In the genomic region with DNA sequence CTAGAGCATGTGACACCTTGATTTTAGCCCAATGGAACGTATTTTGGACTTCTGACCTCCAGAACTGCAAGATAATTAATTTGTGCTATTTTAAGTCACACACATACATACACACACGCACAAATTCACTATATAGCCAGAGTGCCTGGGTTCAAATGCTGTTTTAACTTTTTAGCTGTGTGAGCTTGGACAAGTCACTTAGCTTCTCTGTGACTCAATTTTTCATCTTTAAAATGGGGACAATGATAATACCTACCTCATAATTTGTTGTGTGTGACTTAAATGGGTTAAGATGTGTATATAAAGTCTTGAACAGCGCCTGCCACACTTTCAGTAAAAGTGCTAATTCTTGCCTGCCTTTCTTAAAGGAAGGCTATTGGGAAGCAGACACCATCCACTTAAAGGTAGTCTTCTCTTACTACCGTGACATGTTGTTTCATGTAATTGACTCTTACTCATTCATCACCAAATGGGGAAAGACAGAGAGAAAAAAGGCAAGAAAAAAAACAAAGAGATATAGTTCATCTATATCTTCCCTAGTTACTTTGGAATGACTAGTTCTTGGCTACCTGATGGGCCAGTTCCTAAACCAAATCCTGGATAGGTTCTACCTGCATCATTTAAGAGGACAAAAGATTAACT, we compare ENCODE assay signal across 28 cellular contexts. TPM values are rescaled to one million over a fixed set of nuclear protein-coding genes. Genes with fewer than 3 reads are reported as not detected.
DNase-seq lines count a peak whose midpoint lies in the region; ATAC-seq, FAIRE-seq and TF ChIP-seq lines count a peak whose summit lies in the region.
"Had no signal": no experiment of that assay in that cellular context is flagged by ENCODE, and none has a peak within 500 bp of the region (broad histone marks: within the 10 kb centered on the region; RNA-seq: fewer than 3 reads in every experiment).

No MANE protein-coding gene starts in this region.

- TF ChIP-seq EP300 in H1 (IDR thresholded peaks at IDR 0.05; ENCODE audit: borderline replicate concordance in 1 of 2, low read depth in 2 of 2, low read length in 2 of 2): no peak

- peaks cover 0 to 2% of the 10 kb centered on the region in 2 experiments; a peak in 2 of 4 replicates for H3K79me2 ChIP-seq in H1 (ENCODE audit: control insufficient read depth in 1 of 2, insufficient read depth in 2 of 2, low read length in 2 of 2)

- peaks cover 2% of the 10 kb centered on the region; the same call in 1 of the 2 replicates for H3K23me2 ChIP-seq in H1 (ENCODE audit: low read depth, low read length)

- no peak overlapping the region for H2AK5ac ChIP-seq in H1 (ENCODE audit: low read depth, low read length)

- no peak overlapping the region for H2AFZ ChIP-seq in H1 (ENCODE audit: low read length)

- TF ChIP-seq POLR2A in H1 (IDR thresholded peaks at IDR 0.05; ENCODE audit: control extremely low read depth in 1 of 2, low read depth in 2 of 2, low read length in 2 of 2): no peak

- H2BK15ac ChIP-seq in H1 (ENCODE audit: low read length): no peak overlapping the region

- H3K4me1 ChIP-seq in H1 (replicated peaks in 1 of 4; ENCODE audit: control insufficient read depth in 3 of 4, insufficient read depth in 4 of 4, low read length in 3 of 4): peaks cover 9 to 29% (median 19%) of the 10 kb centered on the region in 4 experiments

- no peaks in the 10 kb centered on the region for H3K79me1 ChIP-seq in H1 (ENCODE audit: low read depth, low read length)

- H3K4me2 ChIP-seq in H1 (ENCODE audit: insufficient read depth in 1 of 2, low read depth in 2 of 2, low read length in 2 of 2): no peak overlapping the region
- H3K4me2 ChIP-seq: BLaER1 had no signal

- no peak overlapping the region for H4K5ac ChIP-seq in H1 (ENCODE audit: insufficient read length, low read depth, low read length)

- H4K20me1 ChIP-seq in H1 (replicated peaks in 1 of 2; ENCODE audit: control insufficient read depth in 1 of 2, insufficient read depth in 2 of 2, low read length in 2 of 2): no peaks in the 10 kb centered on the region
- H4K20me1 ChIP-seq: BLaER1 had no signal

- POLR2A ChIA-PET in H1 (lab: Charles Lee; ENCODE audit: partially characterized antibody): no interaction called here

- peak in 1 of 2 donors; percentile 16 for ATAC-seq in activated naive CD4-positive, alpha-beta T cell treated with anti-CD3 and anti-CD28 coated beads, Interleukin-2, amount 50 U/mL, for 72 hours
- no peak for ATAC-seq in HG03108 (IDR thresholded peaks at IDR 0.05; ENCODE audit: unreplicated experiment)
- ATAC-seq: stimulated activated naive B cell treated with anti-CD40 and anti-IgM and Interleukin-4, amounts not matched to agents 10 μg/mL and 1 μg/mL and 100 μg/mL, for 72 hours had no signal

- peaks cover 41 to 73% of the 10 kb centered on the region in 2 donors for H3K36me3 Mint-ChIP-seq in activated naive CD4-positive, alpha-beta T cell treated with anti-CD3 and anti-CD28 coated beads, Interleukin-2, amount 50 U/mL, for 72 hours
- peaks cover 46% of the 10 kb centered on the region for H3K36me3 Mint-ChIP-seq in nephron progenitor cell (ENCODE audit: low read depth)

- no peak overlapping the region for H4K8ac ChIP-seq in H1 (ENCODE audit: extremely low read depth, insufficient read depth, low read length)

- H3K4me3 Mint-ChIP-seq in nephron progenitor cell: no peak overlapping the region
- H3K4me3 Mint-ChIP-seq: activated CD4-positive, alpha-beta T cell treated with anti-CD3 and anti-CD28 coated beads, Interleukin-2, amount 10 ng/mL, durations not matched to agents 24 days and 14 days; nephron; stimulated activated naive B cell treated with anti-CD40 and anti-IgM and Interleukin-4, amounts not matched to agents 10 μg/mL and 1 μg/mL and 100 μg/mL, for 72 hours had no signal

- no peak for DNase-seq in activated naive CD4-positive, alpha-beta T cell treated with anti-CD3 and anti-CD28 coated beads, Interleukin-2, amount 50 U/mL, for 72 hours (ENCODE audit: low spot score in 2 of 2)
- DNase-seq in activated naive CD4-positive, alpha-beta T cell treated with Interleukin-2 at 50 U/mL for 16 hours: no peak
- DNase-seq in SK-N-MC (ENCODE audit: low read depth, low spot score) (no peak), H1 (ENCODE audit: low read depth in 1 of 2, low spot score in 2 of 2) (no peak), nephron progenitor cell (no peak), foreskin fibroblast (no peak), HTR-8/SVneo (ENCODE audit: insufficient read length, low spot score) (no peak)
- DNase-seq: activated CD4-positive, alpha-beta T cell treated with anti-CD3 and anti-CD28 coated beads, Interleukin-2, amount 10 ng/mL, durations not matched to agents 24 days and 14 days; cerebellar nuclear complex; DND-41; esophagus squamous epithelium; GF-D8; midbrain; NCI-H1092 treated with DMSO at 0.1 percent for 48 hours; NCI-H187; NCI-H510A; retina; stimulated activated naive B cell treated with anti-CD40 and anti-IgM and Interleukin-4, amounts not matched to agents 10 μg/mL and 1 μg/mL and 100 μg/mL, for 72 hours; SW 1271; T-helper 9 cell; upper lobe of left lung had no signal

- H3K27me3 Mint-ChIP-seq in nephron progenitor cell (ENCODE audit: low read depth, poor library complexity): no peaks in the 10 kb centered on the region
- H3K27me3 Mint-ChIP-seq: activated CD4-positive, alpha-beta T cell treated with anti-CD3 and anti-CD28 coated beads, Interleukin-2, amount 10 ng/mL, durations not matched to agents 24 days and 14 days; stimulated activated naive B cell treated with anti-CD40 and anti-IgM and Interleukin-4, amounts not matched to agents 10 μg/mL and 1 μg/mL and 100 μg/mL, for 72 hours had no signal

- TF ChIP-seq CTCF in H1 (IDR thresholded peaks at IDR 0.05; ENCODE audit: control extremely low read depth in 1 of 3, insufficient read depth in 1 of 3, low read depth in 1 of 3, low read length in 3 of 3) (no peak), nephron progenitor cell (IDR thresholded peaks at IDR 0.05) (no peak), foreskin fibroblast (IDR thresholded peaks at IDR 0.05; ENCODE audit: low read depth, low read length) (no peak)

- 95% methylated on average over 4 of the region's 4 CpGs; no CpG with 5 or more reads in 1 of the 2 experiments for WGBS in H1 (ENCODE audit: extremely low coverage in 1 of 2, insufficient coverage in 1 of 2, insufficient read length in 1 of 2, insufficient replicate concordance in 2 of 2, low coverage in 1 of 2, low lambda C conversion rate in 2 of 2, missing lambda C conversion rate in 1 of 2), 2 experiments

- FAIRE-seq in H1 (lab: Jason Lieb, UNC): no peak
- no peak for FAIRE-seq in HTR-8/SVneo (lab: Jason Lieb, UNC)
- FAIRE-seq: frontal cortex had no signal

- H3K4ac ChIP-seq in H1 (replicated peaks; ENCODE audit: insufficient read length, low read depth, low read length): no peak overlapping the region

- H3K4me3 ChIP-seq in SK-N-MC (no peak overlapping the region), H1 (ENCODE audit: extremely low read depth in 1 of 4, insufficient read depth in 2 of 4, low read depth in 3 of 4, low read length in 4 of 4) (no peak overlapping the region), foreskin fibroblast (ENCODE audit: low read depth in 1 of 2, low read length in 2 of 2) (no peak overlapping the region)
- H3K4me3 ChIP-seq: BLaER1, esophagus squamous epithelium, suprapubic skin, upper lobe of left lung had no signal

- H3K14ac ChIP-seq in H1 (ENCODE audit: insufficient read length): no peak overlapping the region

- H3K9ac ChIP-seq in SK-N-MC (ENCODE audit: insufficient read length): no peak overlapping the region
- no peak overlapping the region for H3K9ac ChIP-seq in H1 (replicated peaks in 1 of 4; ENCODE audit: extremely low read depth in 1 of 4, low read depth in 3 of 4, low read length in 3 of 4)
- H3K9ac ChIP-seq: BLaER1 had no signal

- H3K56ac ChIP-seq in H1 (replicated peaks; ENCODE audit: insufficient read length, low read depth, low read length): no peak overlapping the region

- 0 out of 2 replicates have a peak overlapping the region, but pooled peaks have one; percentile 63 for H2BK12ac ChIP-seq in H1 (ENCODE audit: low read depth, low read length)

- H2BK120ac ChIP-seq in H1 (replicated peaks; ENCODE audit: low read depth, low read length): no peak overlapping the region

- H3K9me3 Mint-ChIP-seq in activated naive CD4-positive, alpha-beta T cell treated with anti-CD3 and anti-CD28 coated beads, Interleukin-2, amount 50 U/mL, for 72 hours: peaks cover 16 to 47% of the 10 kb centered on the region in 2 donors
- H3K9me3 Mint-ChIP-seq in nephron progenitor cell: peaks cover 20% of the 10 kb centered on the region

- H3K36me3 ChIP-seq in SK-N-MC (ENCODE audit: insufficient read depth, low read length): peaks cover 11% of the 10 kb centered on the region
- H3K36me3 ChIP-seq in H1 (ENCODE audit: control insufficient read depth in 2 of 4, insufficient read depth in 4 of 4, low read length in 3 of 4): peaks cover 0 to 6% (median 1%) of the 10 kb centered on the region in 4 experiments; a peak in 3 of 8 replicates

- no peak for TF ChIP-seq RAD21 in H1 (IDR thresholded peaks at IDR 0.05 in 1 of 2, conservative IDR thresholded peaks at IDR 0.05 in 1 of 2; ENCODE audit: low read depth in 2 of 2, low read length in 2 of 2)

- H3K27ac ChIP-seq in SK-N-MC (peak overlapping the region; percentile 99), H1 (ENCODE audit: low read depth, low read length) (no peak overlapping the region)
- H3K27ac ChIP-seq: BLaER1, suprapubic skin, VCaP had no signal

- no peak overlapping the region for H2BK20ac ChIP-seq in H1 (ENCODE audit: low read length)

- H3K9me3 ChIP-seq in SK-N-MC (ENCODE audit: low read depth, low read length): no peaks in the 10 kb centered on the region
- H3K9me3 ChIP-seq in H1 (ENCODE audit: insufficient read depth in 2 of 2, low read depth in 1 of 2, low read length in 1 of 2): no peaks in the 10 kb centered on the region
- H3K9me3 ChIP-seq: esophagus squamous epithelium, suprapubic skin, upper lobe of left lung had no signal

- CTCF ChIA-PET in H1 (lab: Charles Lee; ENCODE audit: partially characterized antibody): no interaction called here

- H3K27me3 ChIP-seq in H1 (replicated peaks in 1 of 4; ENCODE audit: control insufficient read depth in 3 of 4, extremely low read depth in 1 of 4, insufficient read depth in 3 of 4, low read length in 3 of 4): no peaks in the 10 kb centered on the region
- H3K27me3 ChIP-seq: BLaER1, esophagus squamous epithelium, suprapubic skin, upper lobe of left lung had no signal

- H3K23ac ChIP-seq in H1 (ENCODE audit: insufficient read length): no peak overlapping the region

- H3K4me1 Mint-ChIP-seq in nephron progenitor cell: peaks cover 41% of the 10 kb centered on the region

- H2BK5ac ChIP-seq in H1 (ENCODE audit: low read depth, low read length): 0 out of 2 replicates have a peak overlapping the region, but pooled peaks have one; percentile 7

- H3K18ac ChIP-seq in H1 (ENCODE audit: extremely low read depth, low read length): no peak overlapping the region

- H4K91ac ChIP-seq in H1 (replicated peaks; ENCODE audit: insufficient read length, low read length): no peak overlapping the region

- H3K27ac Mint-ChIP-seq in activated naive CD4-positive, alpha-beta T cell treated with anti-CD3 and anti-CD28 coated beads, Interleukin-2, amount 50 U/mL, for 72 hours: peak overlapping the region; percentile 25 to 89
- peak overlapping the region; percentile 38 for H3K27ac Mint-ChIP-seq in nephron progenitor cell
- H3K27ac Mint-ChIP-seq: activated T-helper 2 cell treated with anti-CD3 and anti-CD28 coated beads, Interferon-gamma antibody, Interleukin-2, Interleukin-4, amounts not matched to agents 10 μg/mL and 5 μg/mL and 100 μg/mL, durations not matched to agents 14 hours and 24 hours and 36 hours; stimulated activated naive B cell treated with anti-CD40 and anti-IgM and Interleukin-4, amounts not matched to agents 10 μg/mL and 1 μg/mL and 100 μg/mL, for 72 hours had no signal

RNA-seq across cellular contexts. Expression of gene SLC30A7, which starts 56.3 kb away (rescaled TPM):
- total RNA-seq in activated naive CD4-positive, alpha-beta T cell treated with anti-CD3 and anti-CD28 coated beads, Interleukin-2, amount 50 U/mL, for 72 hours: 10 to 100 TPM; 39.0 to 42.2 TPM
- 18.9 and 22.1 TPM in 2 replicates for total RNA-seq in H1 (2021; fragmentation: NEBNext Ultra II Directional; extraction: Animal tissue kit (Norgen Biotek cat#: 25700))
- 3.5 and 5.5 TPM in 2 replicates for polyA plus RNA-seq in H1 (2011; rRNA removed)
- polyA plus RNA-seq in H1 (2011; cell fraction: cytosol; rRNA removed): 4.6 TPM
- 4.0 TPM for polyA plus RNA-seq in H1 (2011; cell fraction: nucleus; rRNA removed)
- 5.1 to 7.3 TPM (median 6.3 TPM) in 4 replicates for polyA plus RNA-seq in H1 (2012, experiment 1 of 2)
- polyA plus RNA-seq in H1 (2012, experiment 2 of 2): 0.67 TPM
- polyA plus RNA-seq in H1 (2013, experiment 1 of 2): 15.3 TPM
- polyA plus RNA-seq in H1 (2013, experiment 2 of 2): 17.0 TPM
- polyA minus RNA-seq in H1 (2011; rRNA and poly(A)+ RNA removed): 20.9 and 25.4 TPM in 2 replicates
- 8.3 TPM for polyA minus RNA-seq in H1 (2011; cell fraction: cytosol; rRNA and poly(A)+ RNA removed)
- 16.5 TPM for polyA minus RNA-seq in H1 (2011; cell fraction: nucleus; rRNA and poly(A)+ RNA removed)

RNA-seq across cellular contexts. Expression of gene EXTL2, which starts 57.6 kb away (rescaled TPM):
- total RNA-seq in activated naive CD4-positive, alpha-beta T cell treated with anti-CD3 and anti-CD28 coated beads, Interleukin-2, amount 50 U/mL, for 72 hours: 1 to 10 TPM; 5.3 to 9.0 TPM
- 49.6 and 54.7 TPM in 2 replicates for total RNA-seq in H1 (2021; fragmentation: NEBNext Ultra II Directional; extraction: Animal tissue kit (Norgen Biotek cat#: 25700))
- polyA plus RNA-seq in H1 (2011; rRNA removed): 13.7 and 27.1 TPM in 2 replicates
- 26.1 TPM for polyA plus RNA-seq in H1 (2011; cell fraction: cytosol; rRNA removed)
- polyA plus RNA-seq in H1 (2011; cell fraction: nucleus; rRNA removed): 20.0 TPM
- 20.1 to 40.9 TPM (median 27.1 TPM) in 4 replicates for polyA plus RNA-seq in H1 (2012, experiment 1 of 2)
- polyA plus RNA-seq in H1 (2012, experiment 2 of 2): 4.4 TPM
- polyA plus RNA-seq in H1 (2013, experiment 1 of 2): 69.3 TPM
- polyA plus RNA-seq in H1 (2013, experiment 2 of 2): 70.9 TPM
- polyA minus RNA-seq in H1 (2011; rRNA and poly(A)+ RNA removed): 30.6 and 50.7 TPM in 2 replicates
- 19.4 TPM for polyA minus RNA-seq in H1 (2011; cell fraction: cytosol; rRNA and poly(A)+ RNA removed)
- 49.5 TPM for polyA minus RNA-seq in H1 (2011; cell fraction: nucleus; rRNA and poly(A)+ RNA removed)
